Comparison of ENCODE assay signal across 8 cellular contexts in genomic region chr9:91837982-91838731, GRCh38.
DNase-seq lines count a peak whose midpoint lies in the region; ATAC-seq and TF ChIP-seq lines count a peak whose summit lies in the region.

No MANE protein-coding gene starts in this region.

- H3K9me3 ChIP-seq in esophagus (ENCODE audit: control insufficient read depth in 2 of 2, insufficient read depth in 1 of 2, low read depth in 1 of 2, low read length in 1 of 2) (no peaks in the 10 kb centered on the region), parathyroid adenoma (ENCODE audit: control insufficient read depth, low read length) (no peaks in the 10 kb centered on the region)

- ATAC-seq in HG03521 (IDR thresholded peaks at IDR 0.05; ENCODE audit: unreplicated experiment) (no peak), GM18861 (IDR thresholded peaks at IDR 0.05; ENCODE audit: unreplicated experiment) (no peak), GM19023 (IDR thresholded peaks at IDR 0.05; ENCODE audit: unreplicated experiment) (no peak), HG02870 (IDR thresholded peaks at IDR 0.05; ENCODE audit: unreplicated experiment) (no peak)

- no peak overlapping the region for H3K4me3 ChIP-seq in esophagus (ENCODE audit: low read depth in 1 of 2, low read length in 2 of 2)
- H3K4me3 ChIP-seq in parathyroid adenoma (ENCODE audit: low read depth, low read length): peak overlapping the region; percentile 6

- peak overlapping the region; percentile 23 for H3K4me2 ChIP-seq in parathyroid adenoma (ENCODE audit: low read length)

- WGBS in esophagus, 2 donors: 22 to 31% methylated on average over 21 of the region's 21 CpGs

- H3K79me2 ChIP-seq in parathyroid adenoma: peaks cover 2% of the 10 kb centered on the region

- H3K9ac ChIP-seq in parathyroid adenoma: no peak overlapping the region

- H3K36me3 ChIP-seq in esophagus (ENCODE audit: control insufficient read depth in 2 of 2, insufficient read depth in 2 of 2, low read length in 1 of 2): no peaks in the 10 kb centered on the region
- no peaks in the 10 kb centered on the region for H3K36me3 ChIP-seq in parathyroid adenoma (ENCODE audit: control insufficient read depth, insufficient read depth, low read length)

- TF ChIP-seq CTCF in parathyroid adenoma (IDR thresholded peaks at IDR 0.05): no peak

- DNase-seq in DMS79 (lab: John Stamatoyannopoulos, UW): peak; percentile 63
- DNase-seq in NCI-H460 (ENCODE audit: extremely low read depth, low read depth): peak; percentile 6

- H3K27ac ChIP-seq in esophagus (ENCODE audit: low read depth in 2 of 2, low read length in 1 of 2): peak overlapping the region; percentile 29 to 63
- H3K27ac ChIP-seq in parathyroid adenoma: no peak overlapping the region

- H3K4me1 ChIP-seq in esophagus (ENCODE audit: control insufficient read depth in 2 of 2, insufficient read depth in 2 of 2, low read length in 1 of 2) (peaks cover 2 to 6% of the 10 kb centered on the region in 2 donors), parathyroid adenoma (peaks cover 14% of the 10 kb centered on the region)

- H3K27me3 ChIP-seq in esophagus (ENCODE audit: control insufficient read depth in 1 of 2, insufficient read depth in 2 of 2, low read length in 2 of 2) (no peaks in the 10 kb centered on the region), parathyroid adenoma (ENCODE audit: control insufficient read depth, insufficient read depth, low read length) (no peaks in the 10 kb centered on the region)

- no peak overlapping the region for H2AFZ ChIP-seq in parathyroid adenoma
